8 cellular contexts compared by ENCODE assay signal in the genomic region with DNA sequence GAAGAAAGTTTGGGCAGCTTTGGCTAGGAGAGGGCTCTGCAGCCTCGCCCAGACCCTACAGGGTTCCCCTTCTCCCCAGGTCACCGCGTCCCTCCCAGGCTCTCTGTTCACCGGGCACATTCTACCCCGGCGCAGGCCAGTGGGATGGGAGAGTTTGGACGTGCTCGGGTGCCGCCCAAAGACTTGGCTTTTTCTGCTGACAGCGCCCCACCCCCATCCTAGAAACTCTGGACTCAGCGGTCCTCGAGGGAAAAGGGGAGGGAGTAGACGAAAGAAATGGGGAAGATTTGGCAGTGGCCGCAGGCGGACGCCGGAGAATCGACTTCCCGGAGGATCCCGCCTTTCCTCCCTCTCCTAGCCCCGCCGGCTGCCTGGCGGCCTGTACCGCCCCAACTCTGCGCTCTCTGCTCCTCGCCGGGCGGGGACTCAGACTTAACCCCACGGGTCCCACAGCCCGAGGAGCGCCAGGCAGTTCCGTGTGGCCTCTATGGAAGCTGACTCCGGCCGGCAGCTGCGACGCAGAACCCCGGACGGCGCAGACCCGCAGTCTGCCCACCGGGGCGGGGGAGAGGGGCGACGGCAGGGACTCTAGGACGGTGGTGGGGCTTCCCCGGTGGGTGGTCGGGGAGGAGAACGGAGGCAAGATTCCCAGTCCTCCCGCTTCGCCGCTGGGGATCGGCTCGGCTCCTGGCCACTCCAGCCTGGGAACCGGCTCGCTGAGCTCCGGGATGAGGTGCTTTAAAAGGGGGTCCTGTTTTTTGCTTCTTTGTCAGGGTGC. TPM values are rescaled to one million over a fixed set of nuclear protein-coding genes. Genes with fewer than 3 reads are reported as not detected.
A peak's percentile ranks its signal among the peaks of the same experiment; 100 is the strongest.
DNase-seq lines count a peak whose midpoint lies in the region; ATAC-seq and TF ChIP-seq lines count a peak whose summit lies in the region.

No MANE protein-coding gene starts in this region.

- H3K4me3 Mint-ChIP-seq in T-helper 2 cell treated with Interferon-gamma antibody and Interleukin-4, amounts not matched to agents 5 μg/mL and 100 μg/mL, for 36 hours, result peak overlapping the region; percentile 79

- H3K9me3 Mint-ChIP-seq in T-helper 2 cell treated with Interferon-gamma antibody and Interleukin-4, amounts not matched to agents 5 μg/mL and 100 μg/mL, for 36 hours, result no peaks in the 10 kb centered on the region

- ATAC-seq in omental fat pad (ENCODE audit: low FRiP score) (peak; percentile 58), HG03432 (IDR thresholded peaks at IDR 0.05; ENCODE audit: unreplicated experiment) (no peak), GM19035 (IDR thresholded peaks at IDR 0.05; ENCODE audit: unreplicated experiment) (no peak)

- no peak for TF ChIP-seq CTCF in foreskin fibroblast (IDR thresholded peaks at IDR 0.05; ENCODE audit: low read depth, low read length)
- TF ChIP-seq CTCF in omental fat pad (IDR thresholded peaks at IDR 0.05), result no peak

- DNase-seq in T-helper 2 cell treated with Interferon-gamma antibody and Interleukin-4, amounts not matched to agents 5 μg/mL and 100 μg/mL, for 36 hours (ENCODE audit: low spot score), result no peak
- no peak for DNase-seq in T-helper 2 cell
- peak; percentile 83 for DNase-seq in T1000 (lab: John Stamatoyannopoulos, UW)
- DNase-seq in foreskin fibroblast, result peak; percentile 65 to 82
- DNase-seq in omental fat pad (ENCODE audit: low spot score), result no peak
- DNase-seq in NOMO-1 treated with DMSO at 0.1 percent for 48 hours (lab: John Stamatoyannopoulos, UW; ENCODE audit: unreplicated experiment), result no peak

- H3K4me1 Mint-ChIP-seq in T-helper 2 cell treated with Interferon-gamma antibody and Interleukin-4, amounts not matched to agents 5 μg/mL and 100 μg/mL, for 36 hours (ENCODE audit: low read depth), result peaks cover 13% of the 10 kb centered on the region

- peaks cover 83% of the 10 kb centered on the region for H3K27me3 Mint-ChIP-seq in T-helper 2 cell treated with Interferon-gamma antibody and Interleukin-4, amounts not matched to agents 5 μg/mL and 100 μg/mL, for 36 hours (ENCODE audit: low read depth)

- peaks cover 2% of the 10 kb centered on the region for H3K36me3 Mint-ChIP-seq in T-helper 2 cell treated with Interferon-gamma antibody and Interleukin-4, amounts not matched to agents 5 μg/mL and 100 μg/mL, for 36 hours (ENCODE audit: low read depth)

- H3K4me3 ChIP-seq in foreskin fibroblast (ENCODE audit: low read depth in 1 of 2, low read length in 2 of 2), result peak overlapping the region; percentile 58 to 66

- no peak overlapping the region for H3K27ac Mint-ChIP-seq in T-helper 2 cell treated with Interferon-gamma antibody and Interleukin-4, amounts not matched to agents 5 μg/mL and 100 μg/mL, for 36 hours

RNA-seq across cellular contexts. Expression of a gene that starts 0.9 kb away (rescaled TPM):
- total RNA-seq in omental fat pad, result 10 to 100 TPM in 3 of 4 donors, 1 to 10 TPM in 1; 3.6 to 26.3 (median 12.7) TPM

Comparison
In these comparisons a context has a peak if more than half of its experiments do, and no peak if none do; other contexts are left out.
1. DNase-seq: peak in T1000 (single experiment) and foreskin fibroblast (2 of 2); none in T-helper 2 cell treated with Interferon-gamma antibody and Interleukin-4, amounts not matched to agents 5 μg/mL and 100 μg/mL, for 36 hours (single experiment), T-helper 2 cell (0 of 5), omental fat pad (single experiment) and NOMO-1 treated with DMSO at 0.1 percent for 48 hours (single experiment).